ENCODE assay signal across 8 cellular contexts in genomic region chr20:48295445-48295903, GRCh38.
DNase-seq lines count a peak whose midpoint lies in the region; ATAC-seq and TF ChIP-seq lines count a peak whose summit lies in the region.

No MANE protein-coding gene starts in this region.

- no peak overlapping the region for H3K4me3 Mint-ChIP-seq in CD14-positive monocyte
- H3K4me3 Mint-ChIP-seq in activated CD8-positive, alpha-beta T cell treated with anti-CD3 and anti-CD28 coated beads for 36 hours: no peak overlapping the region

- CTCF ChIA-PET in AG04449 (lab: Yijun Ruan, JAX): interaction anchor here (0.7 to 4.9 kb wide), 22 partner anchors 9 to 967 kb away, joined by 3 to 50 read pairs (median 4); no protein-coding TSS in a partner anchor
- CTCF ChIA-PET in activated CD8-positive, alpha-beta T cell treated with anti-CD3 and anti-CD28 coated beads for 36 hours (lab: Charles Lee): no interaction called here

- H3K27me3 Mint-ChIP-seq in CD14-positive monocyte (ENCODE audit: low read depth in 3 of 3): peaks cover 6 to 22% (median 10%) of the 10 kb centered on the region in 3 donors
- peaks cover 4% of the 10 kb centered on the region for H3K27me3 Mint-ChIP-seq in activated CD8-positive, alpha-beta T cell treated with anti-CD3 and anti-CD28 coated beads for 36 hours

- peak; percentile 81 for DNase-seq in AG04449 (ENCODE audit: low read depth, low spot score)
- peak; percentile 96 for DNase-seq in choroid plexus epithelial cell (ENCODE audit: low read depth)
- DNase-seq in lung (ENCODE audit: low spot score): peak; percentile 61
- DNase-seq in CD14-positive monocyte (ENCODE audit: low spot score): no peak
- DNase-seq in D341Med (ENCODE audit: low spot score): no peak
- no peak for DNase-seq in activated CD8-positive, alpha-beta T cell treated with anti-CD3 and anti-CD28 coated beads for 36 hours
- no peak for DNase-seq in UCSD-AML1 (lab: John Stamatoyannopoulos, UW; ENCODE audit: unreplicated experiment)

- intact Hi-C loops in CD14-positive monocyte (cut with micrococcal nuclease): no loop called here
- intact Hi-C loops in activated CD8-positive, alpha-beta T cell treated with anti-CD3 and anti-CD28 coated beads for 36 hours (cut with micrococcal nuclease): no loop called here

- ATAC-seq in lung (ENCODE audit: insufficient read depth, low FRiP score): peak; percentile 70
- ATAC-seq in activated CD8-positive, alpha-beta T cell treated with anti-CD3 and anti-CD28 coated beads for 36 hours: no peak

- peak; percentile 47; the same call in 1 of the 2 replicates for TF ChIP-seq EP300 in Ishikawa (IDR thresholded peaks at IDR 0.05; ENCODE audit: borderline replicate concordance)

- H3K27ac Mint-ChIP-seq in CD14-positive monocyte: no peak overlapping the region
- H3K27ac Mint-ChIP-seq in activated CD8-positive, alpha-beta T cell treated with anti-CD3 and anti-CD28 coated beads for 36 hours: no peak overlapping the region

- H3K36me3 Mint-ChIP-seq in CD14-positive monocyte: no peaks in the 10 kb centered on the region
- H3K36me3 Mint-ChIP-seq in activated CD8-positive, alpha-beta T cell treated with anti-CD3 and anti-CD28 coated beads for 36 hours (ENCODE audit: low read depth): no peaks in the 10 kb centered on the region

- H3K4me3 ChIP-seq in AG04449 (ENCODE audit: low read depth, low read length): no peak overlapping the region
- no peak overlapping the region for H3K4me3 ChIP-seq in choroid plexus epithelial cell (ENCODE audit: low read depth, low read length)
- no peak overlapping the region for H3K4me3 ChIP-seq in lung

- H3K27me3 ChIP-seq in lung (ENCODE audit: control insufficient read depth, insufficient read depth): no peaks in the 10 kb centered on the region

- TF ChIP-seq CTCF in AG04449 (IDR thresholded peaks at IDR 0.05; ENCODE audit: insufficient read depth, low read length, missing control alignments) (peak; percentile 45), choroid plexus epithelial cell (conservative IDR thresholded peaks at IDR 0.05; ENCODE audit: low read depth, low read length) (peak; percentile 58), lung (IDR thresholded peaks at IDR 0.05; ENCODE audit: control extremely low read depth, extremely low read depth) (no peak), CD14-positive monocyte (IDR thresholded peaks at IDR 0.05) (no peak)
- TF ChIP-seq CTCF in activated CD8-positive, alpha-beta T cell treated with anti-CD3 and anti-CD28 coated beads for 36 hours (IDR thresholded peaks at IDR 0.05): no peak

- peak; percentile 47 for TF ChIP-seq RAD21 in Ishikawa (IDR thresholded peaks at IDR 0.05; ENCODE audit: low read depth)

- H3K4me1 Mint-ChIP-seq in CD14-positive monocyte: no peaks in the 10 kb centered on the region
- H3K4me1 Mint-ChIP-seq in activated CD8-positive, alpha-beta T cell treated with anti-CD3 and anti-CD28 coated beads for 36 hours (ENCODE audit: low read depth): no peaks in the 10 kb centered on the region

- no peak overlapping the region for H3K27ac ChIP-seq in lung (ENCODE audit: low read depth in 1 of 2, low read length in 1 of 2)

- peaks cover 0 to 2% (median 0%) of the 10 kb centered on the region in 7 donors for H3K9me3 Mint-ChIP-seq in CD14-positive monocyte
- no peaks in the 10 kb centered on the region for H3K9me3 Mint-ChIP-seq in activated CD8-positive, alpha-beta T cell treated with anti-CD3 and anti-CD28 coated beads for 36 hours

- H3K36me3 ChIP-seq in lung (ENCODE audit: control insufficient read depth in 2 of 2, insufficient read depth in 2 of 2, low read length in 2 of 2): no peaks in the 10 kb centered on the region

- WGBS in lung, 2 donors: 35 to 45% methylated on average over 5 of the region's 5 CpGs

- POLR2A ChIA-PET in AG04449 (lab: Yijun Ruan, JAX): interaction anchor here (1.2 to 1.9 kb wide), 3 partner anchors 277 to 509 kb away, joined by 4 to 6 read pairs (median 4); no protein-coding TSS in a partner anchor
- POLR2A ChIA-PET in activated CD8-positive, alpha-beta T cell treated with anti-CD3 and anti-CD28 coated beads for 36 hours (lab: Charles Lee): no interaction called here

- peaks cover 0 to 3% of the 10 kb centered on the region in 2 donors for H3K9me3 ChIP-seq in lung (ENCODE audit: control insufficient read depth in 2 of 2, insufficient read depth in 1 of 2, low read length in 1 of 2)

- peaks cover 0 to 9% of the 10 kb centered on the region in 2 donors for H3K4me1 ChIP-seq in lung (ENCODE audit: control insufficient read depth in 2 of 2, insufficient read depth in 2 of 2, low read length in 2 of 2)

TF ChIP-seq in Ishikawa, 13 proteins besides CTCF, POLR2A, EP300 and RAD21:
- TF ChIP-seq TAF1 (IDR thresholded peaks at IDR 0.05; ENCODE audit: low read depth) (no peak), TEAD4 (IDR thresholded peaks at IDR 0.05) (peak; percentile 72)
TF ChIP-seq in Ishikawa: peak in this region for 1.

Comparison
In these comparisons a context has a peak if more than half of its experiments do, and no peak if none do; other contexts are left out.
1. DNase-seq: peak in AG04449 (single experiment), choroid plexus epithelial cell (single experiment) and lung (single experiment); none in CD14-positive monocyte (single experiment), D341Med (single experiment), activated CD8-positive, alpha-beta T cell treated with anti-CD3 and anti-CD28 coated beads for 36 hours (single experiment) and UCSD-AML1 (single experiment).
2. CTCF ChIP-seq: peak in AG04449 (single experiment) and choroid plexus epithelial cell (single experiment); none in lung (single experiment), CD14-positive monocyte (single experiment) and activated CD8-positive, alpha-beta T cell treated with anti-CD3 and anti-CD28 coated beads for 36 hours (single experiment).